ENCODE assay signal across 15 cellular contexts in the genomic region with DNA sequence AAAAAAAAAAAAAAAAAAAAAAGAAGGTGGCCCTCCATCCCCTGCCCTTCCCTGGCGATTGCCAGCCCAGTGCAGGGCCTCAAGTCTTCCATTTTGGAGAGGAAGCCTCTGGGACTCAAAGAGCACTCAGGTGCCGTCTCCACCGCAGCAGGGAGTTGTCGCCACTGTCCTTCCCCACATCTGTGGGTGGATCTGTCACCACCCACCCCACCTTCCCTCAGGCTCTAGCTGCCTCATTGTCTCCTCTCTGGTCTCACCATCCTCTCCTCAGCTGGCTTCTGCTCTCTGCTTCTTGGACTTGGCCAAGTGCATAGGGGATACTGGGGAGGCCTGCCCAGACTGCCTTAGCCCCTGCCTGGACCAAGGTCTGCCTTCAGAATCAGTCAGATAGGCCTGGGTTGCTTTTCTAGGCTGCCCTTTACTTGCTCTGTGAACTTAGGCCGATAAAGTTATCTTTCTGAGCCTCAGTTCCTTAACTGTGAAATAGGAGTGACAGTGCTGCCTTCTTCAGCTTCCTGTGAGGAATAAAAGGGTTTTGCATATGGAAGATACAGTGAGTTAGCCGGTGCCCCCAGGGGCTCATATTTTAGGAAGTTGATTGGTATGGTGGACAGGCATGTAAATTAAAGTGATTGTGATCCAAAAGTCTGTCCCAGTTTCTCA. TPM values are rescaled to one million over a fixed set of nuclear protein-coding genes. Genes with fewer than 3 reads are reported as not detected.
DNase-seq lines count a peak whose midpoint lies in the region; ATAC-seq and TF ChIP-seq lines count a peak whose summit lies in the region.
"Had no signal": no experiment of that assay in that cellular context is flagged by ENCODE, and none has a peak within 500 bp of the region (broad histone marks: within the 10 kb centered on the region; RNA-seq: fewer than 3 reads in every experiment).

No MANE protein-coding gene starts in this region.

- H4K8ac ChIP-seq in IMR-90 (ENCODE audit: low read depth in 2 of 2, low read length in 2 of 2): no peak overlapping the region

- H4K20me1 ChIP-seq in IMR-90 (ENCODE audit: insufficient read depth, low read length): peaks cover 26% of the 10 kb centered on the region

- no peaks in the 10 kb centered on the region for H3K9me3 Mint-ChIP-seq in activated naive CD4-positive, alpha-beta T cell treated with anti-CD3 and anti-CD28 coated beads, Interleukin-2, amount 10 ng/mL, durations not matched to agents 7 days and 5 days
- no peaks in the 10 kb centered on the region for H3K9me3 Mint-ChIP-seq in activated T-helper 17 cell treated with anti-CD3 and anti-CD28 coated beads, Interleukin-2, amount 50 U/mL, for 72 hours
- H3K9me3 Mint-ChIP-seq in osteocyte (ENCODE audit: unreplicated experiment): no peaks in the 10 kb centered on the region
- H3K9me3 Mint-ChIP-seq: T-cell had no signal

- H3K4me2 ChIP-seq in IMR-90 (ENCODE audit: low read depth, low read length): no peak overlapping the region

- peaks cover 9% of the 10 kb centered on the region for H3K4me1 ChIP-seq in IMR-90 (ENCODE audit: control insufficient read depth, insufficient read depth, low read length)
- peaks cover 6 to 16% (median 11%) of the 10 kb centered on the region in 4 donors for H3K4me1 ChIP-seq in transverse colon

- TF ChIP-seq CTCF in IMR-90 (conservative IDR thresholded peaks at IDR 0.05; ENCODE audit: low read depth, low read length) (no peak), osteocyte (IDR thresholded peaks at IDR 0.05) (no peak), transverse colon (IDR thresholded peaks at IDR 0.05) (no peak)

- no peak for DNase-seq in activated naive CD4-positive, alpha-beta T cell treated with anti-CD3 and anti-CD28 coated beads, Interleukin-2, amount 10 ng/mL, durations not matched to agents 7 days and 5 days
- DNase-seq in activated naive CD4-positive, alpha-beta T cell treated with Interleukin-2 at 50 U/mL for 16 hours: no peak
- DNase-seq in IMR-90 (no peak), osteocyte (ENCODE audit: extremely low spot score, unreplicated experiment) (no peak), transverse colon (no peak)
- DNase-seq: colonic mucosa; NCI-H774; stimulated activated CD4-positive, alpha-beta T cell treated with anti-CD3 and anti-CD28 coated beads, Interleukin-4, amount 100 ng/mL, for 1 hour; T-cell; tibial artery had no signal

- no peak overlapping the region for H2AFZ ChIP-seq in IMR-90 (replicated peaks; ENCODE audit: low read length, poor library complexity)

- H3K36me3 ChIP-seq in IMR-90 (ENCODE audit: control insufficient read depth, insufficient read depth, low read length) (peaks cover 8% of the 10 kb centered on the region), transverse colon (no peaks in the 10 kb centered on the region)
- H3K36me3 ChIP-seq: colonic mucosa, neutrophil, tibial artery had no signal

- H3K14ac ChIP-seq in IMR-90 (replicated peaks; ENCODE audit: low read depth, low read length): no peak overlapping the region

- H2AK9ac ChIP-seq in IMR-90 (replicated peaks; ENCODE audit: low read depth, low read length, poor library complexity): peak overlapping the region; percentile 67

- H3K4ac ChIP-seq in IMR-90 (ENCODE audit: low read depth, low read length): no peak overlapping the region

- no peak for TF ChIP-seq EP300 in transverse colon (IDR thresholded peaks at IDR 0.05; ENCODE audit: low read depth)

- H2BK20ac ChIP-seq in IMR-90 (ENCODE audit: low read depth, low read length): no peak overlapping the region

- H3K9ac ChIP-seq in IMR-90 (ENCODE audit: low read depth, low read length): no peak overlapping the region

- intact Hi-C loops in IMR-90 (cut with micrococcal nuclease) (no loop called here), transverse colon (cut with DNase I; ENCODE audit: low total_unique reads) (no loop called here)

- H3K27ac ChIP-seq in IMR-90 (ENCODE audit: insufficient read depth, low read length) (no peak overlapping the region), transverse colon (no peak overlapping the region)
- H3K27ac ChIP-seq: colonic mucosa, neutrophil, tibial artery had no signal

- H2BK120ac ChIP-seq in IMR-90 (ENCODE audit: low read depth, low read length): no peak overlapping the region

- peak overlapping the region; percentile 52 for H3K27ac Mint-ChIP-seq in activated naive CD4-positive, alpha-beta T cell treated with anti-CD3 and anti-CD28 coated beads, Interleukin-2, amount 10 ng/mL, durations not matched to agents 7 days and 5 days
- peak overlapping the region; percentile 16 for H3K27ac Mint-ChIP-seq in activated T-helper 17 cell treated with anti-CD3 and anti-CD28 coated beads, Interleukin-2, amount 50 U/mL, for 72 hours
- peak overlapping the region; percentile 8 for H3K27ac Mint-ChIP-seq in osteocyte (ENCODE audit: unreplicated experiment)
- H3K27ac Mint-ChIP-seq: T-cell had no signal

- no peak overlapping the region for H3K18ac ChIP-seq in IMR-90 (ENCODE audit: low read depth, low read length)

- H4K5ac ChIP-seq in IMR-90 (ENCODE audit: low read depth, low read length): no peak overlapping the region

- H3K4me3 Mint-ChIP-seq in activated naive CD4-positive, alpha-beta T cell treated with anti-CD3 and anti-CD28 coated beads, Interleukin-2, amount 10 ng/mL, durations not matched to agents 7 days and 5 days: no peak overlapping the region
- no peak overlapping the region for H3K4me3 Mint-ChIP-seq in activated T-helper 17 cell treated with anti-CD3 and anti-CD28 coated beads, Interleukin-2, amount 50 U/mL, for 72 hours
- no peak overlapping the region for H3K4me3 Mint-ChIP-seq in osteocyte (ENCODE audit: unreplicated experiment)
- H3K4me3 Mint-ChIP-seq: T-cell had no signal

- no peak overlapping the region for H3K4me3 ChIP-seq in IMR-90 (ENCODE audit: insufficient read depth, low read depth, low read length)
- no peak overlapping the region for H3K4me3 ChIP-seq in transverse colon
- H3K4me3 ChIP-seq: colonic mucosa, HAP-1, tibial artery had no signal

- peaks cover 44% of the 10 kb centered on the region for H3K4me1 Mint-ChIP-seq in activated naive CD4-positive, alpha-beta T cell treated with anti-CD3 and anti-CD28 coated beads, Interleukin-2, amount 10 ng/mL, durations not matched to agents 7 days and 5 days
- H3K4me1 Mint-ChIP-seq in activated T-helper 17 cell treated with anti-CD3 and anti-CD28 coated beads, Interleukin-2, amount 50 U/mL, for 72 hours: peaks cover 22% of the 10 kb centered on the region
- peaks cover 24% of the 10 kb centered on the region for H3K4me1 Mint-ChIP-seq in osteocyte (ENCODE audit: unreplicated experiment)

- no peak overlapping the region for H3K56ac ChIP-seq in IMR-90 (ENCODE audit: extremely low read depth, insufficient read depth, low read length)

- POLR2A ChIA-PET in IMR-90 (lab: Charles Lee; ENCODE audit: unreplicated experiment): no interaction called here

- H3K36me3 Mint-ChIP-seq in activated naive CD4-positive, alpha-beta T cell treated with anti-CD3 and anti-CD28 coated beads, Interleukin-2, amount 10 ng/mL, durations not matched to agents 7 days and 5 days: peaks cover 28% of the 10 kb centered on the region
- peaks cover 36% of the 10 kb centered on the region for H3K36me3 Mint-ChIP-seq in activated T-helper 17 cell treated with anti-CD3 and anti-CD28 coated beads, Interleukin-2, amount 50 U/mL, for 72 hours (ENCODE audit: low read depth)
- peaks cover 1% of the 10 kb centered on the region for H3K36me3 Mint-ChIP-seq in osteocyte (ENCODE audit: unreplicated experiment)

- H3K9me1 ChIP-seq in IMR-90 (ENCODE audit: insufficient read depth, low read length): peaks cover 8% of the 10 kb centered on the region; the same call in 1 of the 2 replicates

- H3K9me3 ChIP-seq in IMR-90 (ENCODE audit: control insufficient read depth, insufficient read depth, low read length): no peaks in the 10 kb centered on the region
- H3K9me3 ChIP-seq in transverse colon: no peaks in the 10 kb centered on the region
- H3K9me3 ChIP-seq: colonic mucosa, HAP-1, neutrophil, tibial artery had no signal

- TF ChIP-seq POLR2A in IMR-90 (IDR thresholded peaks at IDR 0.05; ENCODE audit: low read depth, low read length): no peak
- TF ChIP-seq POLR2A in transverse colon (IDR thresholded peaks at IDR 0.05): no peak

- ATAC-seq in IMR-90 (ENCODE audit: low read depth) (no peak), HG03457 (IDR thresholded peaks at IDR 0.05; ENCODE audit: unreplicated experiment) (no peak)
- ATAC-seq in activated T-helper 17 cell treated with anti-CD3 and anti-CD28 coated beads, Interleukin-2, amount 50 U/mL, for 72 hours (replicated peaks): no peak
- ATAC-seq in activated CD4-positive, CD25-positive, alpha-beta regulatory T cell treated with anti-CD3 and anti-CD28 coated beads, Interleukin-2, amount 50 U/mL, for 24 hours: no peak
- ATAC-seq: T-cell had no signal

- H3K27me3 Mint-ChIP-seq in activated naive CD4-positive, alpha-beta T cell treated with anti-CD3 and anti-CD28 coated beads, Interleukin-2, amount 10 ng/mL, durations not matched to agents 7 days and 5 days: no peaks in the 10 kb centered on the region
- H3K27me3 Mint-ChIP-seq in activated T-helper 17 cell treated with anti-CD3 and anti-CD28 coated beads, Interleukin-2, amount 50 U/mL, for 72 hours: no peaks in the 10 kb centered on the region
- H3K27me3 Mint-ChIP-seq in osteocyte (ENCODE audit: unreplicated experiment): no peaks in the 10 kb centered on the region
- H3K27me3 Mint-ChIP-seq: T-cell had no signal

- H2AK5ac ChIP-seq in IMR-90 (ENCODE audit: low read depth, low read length): no peak overlapping the region

- BruUV-seq in IMR-90 (replicated peaks; lab: Mats Ljungman, UMichigan): no TSS peak

- WGBS in IMR-90 (ENCODE audit: extremely low coverage in 2 of 2, insufficient read length in 1 of 2), 2 experiments: no CpG with 5 or more reads among the region's 6 CpGs
- 83 to 88% methylated on average over 3 to 6 of the region's 6 CpGs for whole genome bisulfite sequencing in transverse colon (ENCODE audit: low coverage in 1 of 2), 2 donors

- H3K27me3 ChIP-seq in IMR-90 (ENCODE audit: control insufficient read depth, insufficient read depth, low read length) (no peaks in the 10 kb centered on the region), transverse colon (no peaks in the 10 kb centered on the region)
- H3K27me3 ChIP-seq: colonic mucosa, neutrophil, tibial artery had no signal

- dilution Hi-C loops in IMR-90 (cut with HindIII; ENCODE audit: low sequenced_read_pairs, unreplicated experiment): no loop called here

- no peak overlapping the region for H2BK15ac ChIP-seq in IMR-90 (ENCODE audit: low read depth, low read length)

- in situ Hi-C loops in IMR-90 (cut with MboI; ENCODE audit: low sequenced_read_pairs): no loop called here
- in situ Hi-C loops in transverse colon (cut with MboI; ENCODE audit: low pct_ligation_motif_present in 1 of 4, low pct_unique_long_range_greater_than_20kb in 1 of 4, low sequenced_read_pairs in 3 of 4): loop anchor here in 3 of 4 donors (25.0 kb wide), 3 partner anchors 91 to 366 kb away; a partner anchor contains a TSS

- H4K91ac ChIP-seq in IMR-90 (ENCODE audit: insufficient read depth, low read depth, low read length): no peak overlapping the region

- TF ChIP-seq RAD21 in IMR-90 (IDR thresholded peaks at IDR 0.05; ENCODE audit: low read length): no peak

- H3K79me1 ChIP-seq in IMR-90 (ENCODE audit: low read depth in 1 of 2, low read length in 2 of 2): peaks cover 31 to 75% of the 10 kb centered on the region in 2 experiments

- H2BK5ac ChIP-seq in IMR-90 (ENCODE audit: low read depth, low read length, poor library complexity, severe bottlenecking): no peak overlapping the region

- CTCF ChIA-PET in activated naive CD4-positive, alpha-beta T cell treated with anti-CD3 and anti-CD28 coated beads, Interleukin-2, amount 10 ng/mL, durations not matched to agents 7 days and 5 days (lab: Charles Lee): interaction anchor here (1.3 kb wide), 1 partner anchor 30 kb away, joined by 3 read pairs; no protein-coding TSS in a partner anchor
- CTCF ChIA-PET in IMR-90 (lab: Yijun Ruan, JAX): no interaction called here

- peak overlapping the region; percentile 11; the same call in 1 of the 2 replicates for H3K23ac ChIP-seq in IMR-90 (ENCODE audit: low read depth, low read length)

RNA-seq across cellular contexts. Expression of a gene that starts 15.8 kb away (rescaled TPM):
- total RNA-seq in IMR-90 (2012; rRNA removed) (33.9 and 43.9 TPM in 2 replicates), osteocyte (22.9 and 25.0 TPM in 2 replicates), transverse colon (10 to 100 TPM; 13.0 to 87.9 (median 36.3) TPM)
- 28.7 and 33.2 TPM in 2 replicates for polyA plus RNA-seq in IMR-90 (2012; rRNA removed)
- 23.3 and 34.3 TPM in 2 replicates for polyA plus RNA-seq in IMR-90 (2012; cell fraction: cytosol; rRNA removed)
- polyA plus RNA-seq in IMR-90 (2012; cell fraction: nucleus; rRNA removed; ENCODE audit: low replicate concordance): 19.3 and 25.8 TPM in 2 replicates
- 100 to 1,000 TPM in 1 of 2 donors, 10 to 100 TPM in 1; 58.6 to 116 TPM for total RNA-seq in activated T-helper 17 cell treated with anti-CD3 and anti-CD28 coated beads, Interleukin-2, amount 50 U/mL, for 72 hours

RNA-seq across cellular contexts. Expression of a gene that starts 31.3 kb away (rescaled TPM):
- 23.8 and 25.3 TPM in 2 replicates for total RNA-seq in IMR-90 (2012; rRNA removed)
- polyA plus RNA-seq in IMR-90 (2012; rRNA removed): 23.3 and 24.1 TPM in 2 replicates
- polyA plus RNA-seq in IMR-90 (2012; cell fraction: cytosol; rRNA removed): 10.5 and 14.8 TPM in 2 replicates
- 16.6 and 42.3 TPM in 2 replicates for polyA plus RNA-seq in IMR-90 (2012; cell fraction: nucleus; rRNA removed; ENCODE audit: low replicate concordance)
- 10 to 100 TPM; 58.9 to 95.8 TPM for total RNA-seq in activated T-helper 17 cell treated with anti-CD3 and anti-CD28 coated beads, Interleukin-2, amount 50 U/mL, for 72 hours
- 21.2 and 23.3 TPM in 2 replicates for total RNA-seq in osteocyte
- 10 to 100 TPM in 2 of 4 donors, 1 to 10 TPM in 2; 4.1 to 25.4 (median 12.4) TPM for total RNA-seq in transverse colon
